In genomic region chr13:23966691-23967615, GRCh38 we compare ENCODE assay signal across 10 cellular contexts.
A peak's percentile ranks its signal among the peaks of the same experiment; 100 is the strongest.
DNase-seq lines count a peak whose midpoint lies in the region; ATAC-seq and TF ChIP-seq lines count a peak whose summit lies in the region.
"Had no signal": no experiment of that assay in that cellular context is flagged by ENCODE, and none has a peak within 500 bp of the region (broad histone marks: within the 10 kb centered on the region; RNA-seq: fewer than 3 reads in every experiment).

No MANE protein-coding gene starts in this region.

- no peaks in the 10 kb centered on the region for H3K9me3 Mint-ChIP-seq in central memory CD8-positive, alpha-beta T cell

- WGBS in spleen, 5 donors: 58 to 68% (median 58%) methylated on average over 11 of the region's 11 CpGs

- peaks cover 2% of the 10 kb centered on the region for H3K36me3 Mint-ChIP-seq in central memory CD8-positive, alpha-beta T cell (ENCODE audit: insufficient read depth)

- no peaks in the 10 kb centered on the region for H3K36me3 ChIP-seq in spleen

- peak in 1 of 11 experiments; percentile 12 for TF ChIP-seq CTCF in spleen (IDR thresholded peaks at IDR 0.05 in 8 of 11, conservative IDR thresholded peaks at IDR 0.05 in 3 of 11)

- no peaks in the 10 kb centered on the region for H3K9me3 ChIP-seq in spleen
- H3K9me3 ChIP-seq: A549 had no signal

- H3K27me3 ChIP-seq in spleen (replicated peaks in 1 of 7): no peaks in the 10 kb centered on the region

- peaks cover 22% of the 10 kb centered on the region for H3K4me1 Mint-ChIP-seq in central memory CD8-positive, alpha-beta T cell

- peaks cover 0 to 18% (median 5%) of the 10 kb centered on the region in 6 donors for H3K4me1 ChIP-seq in spleen

- DNase-seq in DMS53 (lab: John Stamatoyannopoulos, UW) (peak; percentile 20), DMS53 treated with DMSO at 0.1 percent for 48 hours (lab: John Stamatoyannopoulos, UW; ENCODE audit: unreplicated experiment) (no peak), spleen (no peak), NCI-H526 (lab: John Stamatoyannopoulos, UW) (no peak)
- DNase-seq in central memory CD8-positive, alpha-beta T cell (ENCODE audit: low spot score in 2 of 2): no peak
- DNase-seq in stimulated activated CD4-positive, alpha-beta T cell treated with anti-CD3 and anti-CD28 coated beads, Interleukin-4, amount 100 ng/mL, for 4 hours: no peak
- no peak for DNase-seq in stimulated activated CD4-positive, alpha-beta T cell treated with anti-CD3 and anti-CD28 coated beads, Interleukin-12 subunit alpha, Interleukin-12 subunit beta, amount 100 ng/mL, for 4 hours

- H3K27ac Mint-ChIP-seq in central memory CD8-positive, alpha-beta T cell (ENCODE audit: low read depth): peak overlapping the region; percentile 82

- peak; percentile 44 for ATAC-seq in HG03097 (IDR thresholded peaks at IDR 0.05; ENCODE audit: low FRiP score, unreplicated experiment)
- ATAC-seq in central memory CD8-positive, alpha-beta T cell (replicated peaks; ENCODE audit: extremely low read depth, poor library complexity, severe bottlenecking): peak; percentile 69
- ATAC-seq: A549, Panc1 had no signal

- peak overlapping the region; percentile 20 to 84 (median 78) for H3K27ac ChIP-seq in spleen
- H3K27ac ChIP-seq: A549 had no signal

- H3K4me3 ChIP-seq in spleen: peak overlapping the region in 3 of 8 donors; percentile 7 to 42 (median 19)
- H3K4me3 ChIP-seq: A549 had no signal

- no peak for TF ChIP-seq POLR2A in spleen (IDR thresholded peaks at IDR 0.05)

- no peaks in the 10 kb centered on the region for H3K27me3 Mint-ChIP-seq in central memory CD8-positive, alpha-beta T cell

- intact Hi-C loops in spleen (cut with DNase I; ENCODE audit: low total_unique reads): no loop called here

- peak overlapping the region; percentile 72 for H3K4me3 Mint-ChIP-seq in central memory CD8-positive, alpha-beta T cell
